9 cellular contexts compared by ENCODE assay signal in genomic region chr3:87674397-87675161, GRCh38.
DNase-seq lines count a peak whose midpoint lies in the region; ATAC-seq and TF ChIP-seq lines count a peak whose summit lies in the region.
"Had no signal": no experiment of that assay in that cellular context is flagged by ENCODE, and none has a peak within 500 bp of the region (broad histone marks: within the 10 kb centered on the region; RNA-seq: fewer than 3 reads in every experiment).

No MANE protein-coding gene starts in this region.

- no peaks in the 10 kb centered on the region for H3K36me3 ChIP-seq in OCI-LY7 (ENCODE audit: insufficient read depth, low read length)
- H3K36me3 ChIP-seq in naive thymus-derived CD4-positive, alpha-beta T cell (ENCODE audit: control insufficient read depth in 2 of 3, insufficient read depth in 3 of 3, low read length in 3 of 3): no peaks in the 10 kb centered on the region
- H3K36me3 ChIP-seq in esophagus muscularis mucosa: no peaks in the 10 kb centered on the region

- WGBS in esophagus muscularis mucosa: 71% methylated on average over 9 of the region's 9 CpGs

- H3K4me1 ChIP-seq in OCI-LY7 (ENCODE audit: insufficient read depth, low read length, poor library complexity, severe bottlenecking) (peaks cover 11% of the 10 kb centered on the region), esophagus muscularis mucosa (no peaks in the 10 kb centered on the region)
- no peaks in the 10 kb centered on the region for H3K4me1 ChIP-seq in naive thymus-derived CD4-positive, alpha-beta T cell (ENCODE audit: control insufficient read depth in 2 of 2, insufficient read depth in 2 of 2, low read length in 2 of 2)

- TF ChIP-seq CTCF in OCI-LY7 (conservative IDR thresholded peaks at IDR 0.05; ENCODE audit: low read length) (no peak), esophagus muscularis mucosa (IDR thresholded peaks at IDR 0.05) (no peak)

- H3K27me3 ChIP-seq in naive thymus-derived CD4-positive, alpha-beta T cell (ENCODE audit: control insufficient read depth in 2 of 2, insufficient read depth in 2 of 2, low read length in 2 of 2): no peaks in the 10 kb centered on the region
- no peaks in the 10 kb centered on the region for H3K27me3 ChIP-seq in esophagus muscularis mucosa

- no peak overlapping the region for H3K27ac Mint-ChIP-seq in naive thymus-derived CD4-positive, alpha-beta T cell

- H3K9me3 ChIP-seq in OCI-LY7 (ENCODE audit: low read length): no peaks in the 10 kb centered on the region
- H3K9me3 ChIP-seq in naive thymus-derived CD4-positive, alpha-beta T cell (ENCODE audit: control insufficient read depth in 2 of 3, low read length in 3 of 3): no peaks in the 10 kb centered on the region
- no peaks in the 10 kb centered on the region for H3K9me3 ChIP-seq in esophagus muscularis mucosa

- CTCF ChIA-PET in OCI-LY7 (lab: Charles Lee; ENCODE audit: unreplicated experiment): no interaction called here
- CTCF ChIA-PET in naive thymus-derived CD4-positive, alpha-beta T cell (lab: Charles Lee): no interaction called here

- BruUV-seq in OCI-LY7 (replicated peaks; lab: Mats Ljungman, UMichigan): no TSS peak

- no peak for TF ChIP-seq EP300 in esophagus muscularis mucosa (IDR thresholded peaks at IDR 0.05)

- DNase-seq in OCI-LY7 (ENCODE audit: low spot score) (peak; percentile 13), SW480 (ENCODE audit: low spot score) (no peak), AML-193 (lab: John Stamatoyannopoulos, UW) (no peak), esophagus muscularis mucosa (ENCODE audit: extremely low spot score) (no peak)
- no peak for DNase-seq in naive thymus-derived CD4-positive, alpha-beta T cell
- DNase-seq: NCI-H345 had no signal

- ATAC-seq in GM18511 (IDR thresholded peaks at IDR 0.05; ENCODE audit: unreplicated experiment) (peak; percentile 97), GM21381 (IDR thresholded peaks at IDR 0.05; ENCODE audit: unreplicated experiment) (peak; percentile 99), HG03066 (IDR thresholded peaks at IDR 0.05; ENCODE audit: low read depth, unreplicated experiment) (peak; percentile 98)
- ATAC-seq in naive thymus-derived CD4-positive, alpha-beta T cell: no peak

- no peaks in the 10 kb centered on the region for H4K20me1 ChIP-seq in OCI-LY7 (ENCODE audit: insufficient read depth, low read length)

- no peak overlapping the region for H3K4me3 Mint-ChIP-seq in naive thymus-derived CD4-positive, alpha-beta T cell

- intact Hi-C loops in OCI-LY7 (cut with micrococcal nuclease; ENCODE audit: unreplicated experiment) (no loop called here), esophagus muscularis mucosa (cut with DNase I) (no loop called here)
- intact Hi-C loops in naive thymus-derived CD4-positive, alpha-beta T cell (cut with micrococcal nuclease): no loop called here

- H3K27ac ChIP-seq in OCI-LY7 (ENCODE audit: low read depth, low read length, poor library complexity, severe bottlenecking) (no peak overlapping the region), esophagus muscularis mucosa (replicated peaks in 1 of 4) (no peak overlapping the region)
- no peak overlapping the region for H3K27ac ChIP-seq in naive thymus-derived CD4-positive, alpha-beta T cell (ENCODE audit: low read depth, low read length)

- peaks cover 0 to 5% (median 0%) of the 10 kb centered on the region in 5 donors for H3K27me3 Mint-ChIP-seq in naive thymus-derived CD4-positive, alpha-beta T cell

- H3K4me2 ChIP-seq in OCI-LY7 (ENCODE audit: low read length): no peak overlapping the region

- no peak for TF ChIP-seq POLR2A in esophagus muscularis mucosa (IDR thresholded peaks at IDR 0.05; ENCODE audit: low read depth)

- no peaks in the 10 kb centered on the region for H3K79me2 ChIP-seq in OCI-LY7 (ENCODE audit: insufficient read depth, low read depth, low read length)

- H3K9me2 ChIP-seq in OCI-LY7 (ENCODE audit: insufficient read depth, low read length): no peaks in the 10 kb centered on the region

- H3K4me1 Mint-ChIP-seq in naive thymus-derived CD4-positive, alpha-beta T cell: peaks cover 0 to 2% (median 0%) of the 10 kb centered on the region in 7 donors

- H3K36me3 Mint-ChIP-seq in naive thymus-derived CD4-positive, alpha-beta T cell: no peaks in the 10 kb centered on the region

- no peaks in the 10 kb centered on the region for H3K9me3 Mint-ChIP-seq in naive thymus-derived CD4-positive, alpha-beta T cell

- POLR2A ChIA-PET in OCI-LY7 (lab: Charles Lee): no interaction called here
- POLR2A ChIA-PET in naive thymus-derived CD4-positive, alpha-beta T cell (lab: Charles Lee): no interaction called here

- no peak overlapping the region for H3K4me3 ChIP-seq in OCI-LY7 (ENCODE audit: low read depth, low read length, poor library complexity, severe bottlenecking)
- no peak overlapping the region for H3K4me3 ChIP-seq in naive thymus-derived CD4-positive, alpha-beta T cell (ENCODE audit: low read length)
- no peak overlapping the region for H3K4me3 ChIP-seq in esophagus muscularis mucosa

- no peak overlapping the region for H2AFZ ChIP-seq in OCI-LY7 (ENCODE audit: low read length)
